In the genomic region with DNA sequence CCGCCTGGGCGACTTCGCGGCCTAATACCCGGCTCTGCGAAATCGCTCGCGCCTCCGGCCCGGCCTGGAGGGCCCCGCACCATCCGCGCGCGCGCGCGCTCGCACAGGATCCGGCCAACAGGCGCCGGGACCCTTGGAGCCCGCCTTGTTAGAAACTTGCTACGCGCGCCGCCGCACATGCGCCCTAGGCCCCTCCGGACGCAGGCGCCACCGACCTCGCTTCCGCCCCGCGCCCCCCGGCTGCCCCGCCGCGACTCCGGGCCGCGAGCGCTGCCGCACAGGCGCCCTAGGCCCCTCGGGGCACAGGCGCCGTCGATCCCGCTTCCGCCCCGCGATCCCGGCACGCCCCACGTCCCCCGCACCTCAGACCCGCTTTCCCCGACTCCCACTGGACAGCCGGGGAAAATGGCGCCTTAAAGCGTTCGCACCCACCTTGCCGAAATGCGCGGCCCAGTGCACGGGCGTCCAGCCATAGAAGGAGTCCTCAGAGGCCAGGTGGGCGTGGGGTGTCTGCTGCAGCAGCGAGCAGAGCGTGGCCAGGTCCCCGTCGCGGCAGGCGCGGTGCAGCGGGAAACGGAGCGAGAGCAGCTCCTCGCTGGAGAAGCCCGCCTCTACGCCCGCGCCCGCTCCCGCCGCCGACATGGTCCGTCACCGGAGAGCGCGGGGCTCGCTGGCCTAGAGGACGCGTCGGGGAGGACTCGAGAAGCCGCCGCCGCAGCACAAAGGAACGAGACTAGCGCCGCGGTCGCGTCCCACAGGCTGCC, we compare ENCODE assay signal across 1 cellular context.
A peak's percentile ranks its signal among the peaks of the same experiment; 100 is the strongest.
TF ChIP-seq lines count a peak whose summit lies in the region.

No MANE protein-coding gene starts in this region.

TF ChIP-seq in GM12878, 131 proteins besides CTCF, POLR2A, EP300 and RAD21 (continued from another document and continues in another):
- TF ChIP-seq, protein P1, sequence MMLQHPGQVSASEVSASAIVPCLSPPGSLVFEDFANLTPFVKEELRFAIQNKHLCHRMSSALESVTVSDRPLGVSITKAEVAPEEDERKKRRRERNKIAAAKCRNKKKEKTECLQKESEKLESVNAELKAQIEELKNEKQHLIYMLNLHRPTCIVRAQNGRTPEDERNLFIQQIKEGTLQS (IDR thresholded peaks at IDR 0.05; ENCODE audit: borderline replicate concordance, extremely low read depth, low read depth, low read length): no peak
- TF ChIP-seq HCFC1 (IDR thresholded peaks at IDR 0.05; ENCODE audit: low read length) (peak; percentile 65), NRF1 (conservative IDR thresholded peaks at IDR 0.05; ENCODE audit: low read depth, low read length) (peak; percentile 23; the same call in 1 of the 2 replicates), FOXK2 (IDR thresholded peaks at IDR 0.05) (no peak), NFIC (IDR thresholded peaks at IDR 0.05; ENCODE audit: low read depth, low read length) (no peak), IKZF1 (conservative IDR thresholded peaks at IDR 0.05) (peak; percentile 85), ASH2L (IDR thresholded peaks at IDR 0.05; ENCODE audit: borderline replicate concordance, low read depth) (peak; percentile 68; the same call in 1 of the 2 replicates), ESRRA (IDR thresholded peaks at IDR 0.05; ENCODE audit: low read length) (no peak), POU2F2 (IDR thresholded peaks at IDR 0.05; ENCODE audit: borderline replicate concordance, low read depth, low read length) (no peak), RUNX3 (IDR thresholded peaks at IDR 0.05; ENCODE audit: low read length) (no peak), TARDBP (IDR thresholded peaks at IDR 0.05; ENCODE audit: borderline replicate concordance) (no peak), RAD51 (IDR thresholded peaks at IDR 0.05) (no peak), EGR1 (IDR thresholded peaks at IDR 0.05; ENCODE audit: borderline replicate concordance in 1 of 2, low read depth in 2 of 2, low read length in 2 of 2) (peak in 1 of 2 experiments; percentile 23; a peak in 1 of 3 replicates), CREM (IDR thresholded peaks at IDR 0.05; ENCODE audit: low read depth) (0 out of 2 replicates have a peak, but pooled peaks have one; percentile 8), IKZF2 (IDR thresholded peaks at IDR 0.05) (no peak; a peak in 1 of 4 replicates), KLF5 (IDR thresholded peaks at IDR 0.05; ENCODE audit: partially characterized antibody) (peak; percentile 31), SMAD1 (IDR thresholded peaks at IDR 0.05; ENCODE audit: low read depth, partially characterized antibody) (no peak), SMC3 (IDR thresholded peaks at IDR 0.05; ENCODE audit: borderline replicate concordance, low read length) (no peak), DPF2 (IDR thresholded peaks at IDR 0.05) (peak; percentile 73; the same call in 1 of the 2 replicates), STAT1 (conservative IDR thresholded peaks at IDR 0.05) (0 out of 2 replicates have a peak, but pooled peaks have one; percentile 59), TAF1 (IDR thresholded peaks at IDR 0.05; ENCODE audit: borderline replicate concordance, low read depth, low read length) (peak; percentile 60; the same call in 1 of the 2 replicates), BRCA1 (IDR thresholded peaks at IDR 0.05; ENCODE audit: low read depth, low read length) (no peak), SIN3A (IDR thresholded peaks at IDR 0.05; ENCODE audit: low read depth, low read length) (no peak; the same call in 1 of the 2 replicates)
- TF ChIP-seq, protein P2, sequence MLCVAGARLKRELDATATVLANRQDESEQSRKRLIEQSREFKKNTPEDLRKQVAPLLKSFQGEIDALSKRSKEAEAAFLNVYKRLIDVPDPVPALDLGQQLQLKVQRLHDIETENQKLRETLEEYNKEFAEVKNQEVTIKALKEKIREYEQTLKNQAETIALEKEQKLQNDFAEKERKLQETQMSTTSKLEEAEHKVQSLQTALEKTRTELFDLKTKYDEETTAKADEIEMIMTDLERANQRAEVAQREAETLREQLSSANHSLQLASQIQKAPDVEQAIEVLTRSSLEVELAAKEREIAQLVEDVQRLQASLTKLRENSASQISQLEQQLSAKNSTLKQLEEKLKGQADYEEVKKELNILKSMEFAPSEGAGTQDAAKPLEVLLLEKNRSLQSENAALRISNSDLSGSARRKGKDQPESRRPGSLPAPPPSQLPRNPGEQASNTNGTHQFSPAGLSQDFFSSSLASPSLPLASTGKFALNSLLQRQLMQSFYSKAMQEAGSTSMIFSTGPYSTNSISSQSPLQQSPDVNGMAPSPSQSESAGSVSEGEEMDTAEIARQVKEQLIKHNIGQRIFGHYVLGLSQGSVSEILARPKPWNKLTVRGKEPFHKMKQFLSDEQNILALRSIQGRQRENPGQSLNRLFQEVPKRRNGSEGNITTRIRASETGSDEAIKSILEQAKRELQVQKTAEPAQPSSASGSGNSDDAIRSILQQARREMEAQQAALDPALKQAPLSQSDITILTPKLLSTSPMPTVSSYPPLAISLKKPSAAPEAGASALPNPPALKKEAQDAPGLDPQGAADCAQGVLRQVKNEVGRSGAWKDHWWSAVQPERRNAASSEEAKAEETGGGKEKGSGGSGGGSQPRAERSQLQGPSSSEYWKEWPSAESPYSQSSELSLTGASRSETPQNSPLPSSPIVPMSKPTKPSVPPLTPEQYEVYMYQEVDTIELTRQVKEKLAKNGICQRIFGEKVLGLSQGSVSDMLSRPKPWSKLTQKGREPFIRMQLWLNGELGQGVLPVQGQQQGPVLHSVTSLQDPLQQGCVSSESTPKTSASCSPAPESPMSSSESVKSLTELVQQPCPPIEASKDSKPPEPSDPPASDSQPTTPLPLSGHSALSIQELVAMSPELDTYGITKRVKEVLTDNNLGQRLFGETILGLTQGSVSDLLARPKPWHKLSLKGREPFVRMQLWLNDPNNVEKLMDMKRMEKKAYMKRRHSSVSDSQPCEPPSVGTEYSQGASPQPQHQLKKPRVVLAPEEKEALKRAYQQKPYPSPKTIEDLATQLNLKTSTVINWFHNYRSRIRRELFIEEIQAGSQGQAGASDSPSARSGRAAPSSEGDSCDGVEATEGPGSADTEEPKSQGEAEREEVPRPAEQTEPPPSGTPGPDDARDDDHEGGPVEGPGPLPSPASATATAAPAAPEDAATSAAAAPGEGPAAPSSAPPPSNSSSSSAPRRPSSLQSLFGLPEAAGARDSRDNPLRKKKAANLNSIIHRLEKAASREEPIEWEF (IDR thresholded peaks at IDR 0.05; ENCODE audit: insufficient replicate concordance, low read depth, low read length): no peak
- TF ChIP-seq, protein P3, sequence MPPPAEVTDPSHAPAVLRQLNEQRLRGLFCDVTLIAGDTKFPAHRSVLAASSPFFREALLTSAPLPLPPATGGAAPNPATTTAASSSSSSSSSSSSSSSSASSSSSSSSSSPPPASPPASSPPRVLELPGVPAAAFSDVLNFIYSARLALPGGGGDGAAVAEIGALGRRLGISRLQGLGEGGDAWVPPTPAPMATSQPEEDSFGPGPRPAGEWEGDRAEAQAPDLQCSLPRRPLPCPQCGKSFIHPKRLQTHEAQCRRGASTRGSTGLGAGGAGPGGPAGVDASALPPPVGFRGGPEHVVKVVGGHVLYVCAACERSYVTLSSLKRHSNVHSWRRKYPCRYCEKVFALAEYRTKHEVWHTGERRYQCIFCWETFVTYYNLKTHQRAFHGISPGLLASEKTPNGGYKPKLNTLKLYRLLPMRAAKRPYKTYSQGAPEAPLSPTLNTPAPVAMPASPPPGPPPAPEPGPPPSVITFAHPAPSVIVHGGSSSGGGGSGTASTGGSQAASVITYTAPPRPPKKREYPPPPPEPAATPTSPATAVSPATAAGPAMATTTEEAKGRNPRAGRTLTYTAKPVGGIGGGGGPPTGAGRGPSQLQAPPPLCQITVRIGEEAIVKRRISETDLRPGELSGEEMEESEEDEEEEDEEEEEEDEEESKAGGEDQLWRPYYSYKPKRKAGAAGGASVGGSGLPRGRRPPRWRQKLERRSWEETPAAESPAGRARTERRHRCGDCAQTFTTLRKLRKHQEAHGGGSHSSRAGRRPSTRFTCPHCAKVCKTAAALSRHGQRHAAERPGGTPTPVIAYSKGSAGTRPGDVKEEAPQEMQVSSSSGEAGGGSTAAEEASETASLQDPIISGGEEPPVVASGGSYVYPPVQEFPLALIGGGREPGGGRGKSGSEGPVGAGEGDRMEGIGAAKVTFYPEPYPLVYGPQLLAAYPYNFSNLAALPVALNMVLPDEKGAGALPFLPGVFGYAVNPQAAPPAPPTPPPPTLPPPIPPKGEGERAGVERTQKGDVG (CRISPR knock-in tag; IDR thresholded peaks at IDR 0.05): no peak
- TF ChIP-seq, protein P4, sequence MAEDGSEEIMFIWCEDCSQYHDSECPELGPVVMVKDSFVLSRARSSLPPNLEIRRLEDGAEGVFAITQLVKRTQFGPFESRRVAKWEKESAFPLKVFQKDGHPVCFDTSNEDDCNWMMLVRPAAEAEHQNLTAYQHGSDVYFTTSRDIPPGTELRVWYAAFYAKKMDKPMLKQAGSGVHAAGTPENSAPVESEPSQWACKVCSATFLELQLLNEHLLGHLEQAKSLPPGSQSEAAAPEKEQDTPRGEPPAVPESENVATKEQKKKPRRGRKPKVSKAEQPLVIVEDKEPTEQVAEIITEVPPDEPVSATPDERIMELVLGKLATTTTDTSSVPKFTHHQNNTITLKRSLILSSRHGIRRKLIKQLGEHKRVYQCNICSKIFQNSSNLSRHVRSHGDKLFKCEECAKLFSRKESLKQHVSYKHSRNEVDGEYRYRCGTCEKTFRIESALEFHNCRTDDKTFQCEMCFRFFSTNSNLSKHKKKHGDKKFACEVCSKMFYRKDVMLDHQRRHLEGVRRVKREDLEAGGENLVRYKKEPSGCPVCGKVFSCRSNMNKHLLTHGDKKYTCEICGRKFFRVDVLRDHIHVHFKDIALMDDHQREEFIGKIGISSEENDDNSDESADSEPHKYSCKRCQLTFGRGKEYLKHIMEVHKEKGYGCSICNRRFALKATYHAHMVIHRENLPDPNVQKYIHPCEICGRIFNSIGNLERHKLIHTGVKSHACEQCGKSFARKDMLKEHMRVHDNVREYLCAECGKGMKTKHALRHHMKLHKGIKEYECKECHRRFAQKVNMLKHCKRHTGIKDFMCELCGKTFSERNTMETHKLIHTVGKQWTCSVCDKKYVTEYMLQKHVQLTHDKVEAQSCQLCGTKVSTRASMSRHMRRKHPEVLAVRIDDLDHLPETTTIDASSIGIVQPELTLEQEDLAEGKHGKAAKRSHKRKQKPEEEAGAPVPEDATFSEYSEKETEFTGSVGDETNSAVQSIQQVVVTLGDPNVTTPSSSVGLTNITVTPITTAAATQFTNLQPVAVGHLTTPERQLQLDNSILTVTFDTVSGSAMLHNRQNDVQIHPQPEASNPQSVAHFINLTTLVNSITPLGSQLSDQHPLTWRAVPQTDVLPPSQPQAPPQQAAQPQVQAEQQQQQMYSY (CRISPR knock-in tag; IDR thresholded peaks at IDR 0.05): no peak
- TF ChIP-seq, protein P5, sequence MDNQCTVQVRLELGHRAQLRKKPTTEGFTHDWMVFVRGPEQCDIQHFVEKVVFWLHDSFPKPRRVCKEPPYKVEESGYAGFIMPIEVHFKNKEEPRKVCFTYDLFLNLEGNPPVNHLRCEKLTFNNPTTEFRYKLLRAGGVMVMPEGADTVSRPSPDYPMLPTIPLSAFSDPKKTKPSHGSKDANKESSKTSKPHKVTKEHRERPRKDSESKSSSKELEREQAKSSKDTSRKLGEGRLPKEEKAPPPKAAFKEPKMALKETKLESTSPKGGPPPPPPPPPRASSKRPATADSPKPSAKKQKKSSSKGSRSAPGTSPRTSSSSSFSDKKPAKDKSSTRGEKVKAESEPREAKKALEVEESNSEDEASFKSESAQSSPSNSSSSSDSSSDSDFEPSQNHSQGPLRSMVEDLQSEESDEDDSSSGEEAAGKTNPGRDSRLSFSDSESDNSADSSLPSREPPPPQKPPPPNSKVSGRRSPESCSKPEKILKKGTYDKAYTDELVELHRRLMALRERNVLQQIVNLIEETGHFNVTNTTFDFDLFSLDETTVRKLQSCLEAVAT (IDR thresholded peaks at IDR 0.05): no peak
- TF ChIP-seq, protein P6, sequence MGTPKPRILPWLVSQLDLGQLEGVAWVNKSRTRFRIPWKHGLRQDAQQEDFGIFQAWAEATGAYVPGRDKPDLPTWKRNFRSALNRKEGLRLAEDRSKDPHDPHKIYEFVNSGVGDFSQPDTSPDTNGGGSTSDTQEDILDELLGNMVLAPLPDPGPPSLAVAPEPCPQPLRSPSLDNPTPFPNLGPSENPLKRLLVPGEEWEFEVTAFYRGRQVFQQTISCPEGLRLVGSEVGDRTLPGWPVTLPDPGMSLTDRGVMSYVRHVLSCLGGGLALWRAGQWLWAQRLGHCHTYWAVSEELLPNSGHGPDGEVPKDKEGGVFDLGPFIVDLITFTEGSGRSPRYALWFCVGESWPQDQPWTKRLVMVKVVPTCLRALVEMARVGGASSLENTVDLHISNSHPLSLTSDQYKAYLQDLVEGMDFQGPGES (IDR thresholded peaks at IDR 0.05): no peak
- TF ChIP-seq, protein P7, sequence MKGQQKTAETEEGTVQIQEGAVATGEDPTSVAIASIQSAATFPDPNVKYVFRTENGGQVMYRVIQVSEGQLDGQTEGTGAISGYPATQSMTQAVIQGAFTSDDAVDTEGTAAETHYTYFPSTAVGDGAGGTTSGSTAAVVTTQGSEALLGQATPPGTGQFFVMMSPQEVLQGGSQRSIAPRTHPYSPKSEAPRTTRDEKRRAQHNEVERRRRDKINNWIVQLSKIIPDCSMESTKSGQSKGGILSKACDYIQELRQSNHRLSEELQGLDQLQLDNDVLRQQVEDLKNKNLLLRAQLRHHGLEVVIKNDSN (IDR thresholded peaks at IDR 0.05; ENCODE audit: borderline replicate concordance, extremely low read length, insufficient read depth, low read depth, low read length): no peak
- TF ChIP-seq, protein P8, sequence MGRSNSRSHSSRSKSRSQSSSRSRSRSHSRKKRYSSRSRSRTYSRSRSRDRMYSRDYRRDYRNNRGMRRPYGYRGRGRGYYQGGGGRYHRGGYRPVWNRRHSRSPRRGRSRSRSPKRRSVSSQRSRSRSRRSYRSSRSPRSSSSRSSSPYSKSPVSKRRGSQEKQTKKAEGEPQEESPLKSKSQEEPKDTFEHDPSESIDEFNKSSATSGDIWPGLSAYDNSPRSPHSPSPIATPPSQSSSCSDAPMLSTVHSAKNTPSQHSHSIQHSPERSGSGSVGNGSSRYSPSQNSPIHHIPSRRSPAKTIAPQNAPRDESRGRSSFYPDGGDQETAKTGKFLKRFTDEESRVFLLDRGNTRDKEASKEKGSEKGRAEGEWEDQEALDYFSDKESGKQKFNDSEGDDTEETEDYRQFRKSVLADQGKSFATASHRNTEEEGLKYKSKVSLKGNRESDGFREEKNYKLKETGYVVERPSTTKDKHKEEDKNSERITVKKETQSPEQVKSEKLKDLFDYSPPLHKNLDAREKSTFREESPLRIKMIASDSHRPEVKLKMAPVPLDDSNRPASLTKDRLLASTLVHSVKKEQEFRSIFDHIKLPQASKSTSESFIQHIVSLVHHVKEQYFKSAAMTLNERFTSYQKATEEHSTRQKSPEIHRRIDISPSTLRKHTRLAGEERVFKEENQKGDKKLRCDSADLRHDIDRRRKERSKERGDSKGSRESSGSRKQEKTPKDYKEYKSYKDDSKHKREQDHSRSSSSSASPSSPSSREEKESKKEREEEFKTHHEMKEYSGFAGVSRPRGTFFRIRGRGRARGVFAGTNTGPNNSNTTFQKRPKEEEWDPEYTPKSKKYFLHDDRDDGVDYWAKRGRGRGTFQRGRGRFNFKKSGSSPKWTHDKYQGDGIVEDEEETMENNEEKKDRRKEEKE (IDR thresholded peaks at IDR 0.05): 0 out of 2 replicates have a peak, but pooled peaks have one; percentile 26
